24 cellular contexts compared by ENCODE assay signal in genomic region chr14:20501346-20501745, GRCh38. TPM values are rescaled to one million over a fixed set of nuclear protein-coding genes. Genes with fewer than 3 reads are reported as not detected.
A peak's percentile ranks its signal among the peaks of the same experiment; 100 is the strongest.
DNase-seq lines count a peak whose midpoint lies in the region; ATAC-seq and TF ChIP-seq lines count a peak whose summit lies in the region.
"Had no signal": no experiment of that assay in that cellular context is flagged by ENCODE, and none has a peak within 500 bp of the region (broad histone marks: within the 10 kb centered on the region; RNA-seq: fewer than 3 reads in every experiment).

No MANE protein-coding gene starts in this region.

- no peak overlapping the region for H2AFZ ChIP-seq in ACC112 (ENCODE audit: low read length, unreplicated experiment)
- H2AFZ ChIP-seq: hepatocyte had no signal

- peaks cover 9% of the 10 kb centered on the region for H3K9me3 Mint-ChIP-seq in endothelial cell (ENCODE audit: unreplicated experiment)
- no peaks in the 10 kb centered on the region for H3K9me3 Mint-ChIP-seq in naive thymus-derived CD8-positive, alpha-beta T cell
- H3K9me3 Mint-ChIP-seq: activated T-helper 1 cell treated with anti-CD3 and anti-CD28 coated beads, Interleukin-12 subunit alpha, Interleukin-12 subunit beta, Interleukin-2, Interleukin-4 antibody, amounts not matched to agents 30 ng/mL and 10 ng/mL and 1 ng/mL, durations not matched to agents 14 hours and 24 hours and 36 hours had no signal

- TF ChIP-seq CTCF in RWPE1 (conservative IDR thresholded peaks at IDR 0.05; ENCODE audit: low read depth) (no peak), endothelial cell (IDR thresholded peaks at IDR 0.05; ENCODE audit: unreplicated experiment) (no peak), foreskin keratinocyte (conservative IDR thresholded peaks at IDR 0.05) (no peak)

- H3K27me3 Mint-ChIP-seq in endothelial cell (ENCODE audit: unreplicated experiment): peaks cover 12% of the 10 kb centered on the region
- H3K27me3 Mint-ChIP-seq in naive thymus-derived CD8-positive, alpha-beta T cell: no peaks in the 10 kb centered on the region
- H3K27me3 Mint-ChIP-seq: activated naive CD8-positive, alpha-beta T cell had no signal

- CTCF ChIA-PET in RWPE1 (lab: Yijun Ruan, JAX): no interaction called here
- CTCF ChIA-PET in HEK293T (lab: Yijun Ruan, JAX): no interaction called here

- H3K79me2 ChIP-seq in ACC112 (ENCODE audit: control insufficient read depth, insufficient read depth, low read length, unreplicated experiment): no peaks in the 10 kb centered on the region
- H3K79me2 ChIP-seq: hepatocyte had no signal

- H3K27me3 ChIP-seq in ACC112 (ENCODE audit: insufficient read depth, low read length) (no peaks in the 10 kb centered on the region), foreskin keratinocyte (no peaks in the 10 kb centered on the region)
- H3K27me3 ChIP-seq: hepatocyte, vagina had no signal

- H3K4me1 ChIP-seq in ACC112 (ENCODE audit: control insufficient read depth, insufficient read depth, low read length, unreplicated experiment) (peaks cover 18% of the 10 kb centered on the region), foreskin keratinocyte (peaks cover 10% of the 10 kb centered on the region)
- H3K4me1 ChIP-seq: vagina had no signal

- peak; percentile 24 for DNase-seq in RWPE1 (ENCODE audit: low spot score)
- DNase-seq in endothelial cell (ENCODE audit: low spot score): no peak
- peak; percentile 59 to 84 for DNase-seq in foreskin keratinocyte
- no peak for DNase-seq in HEK293T (ENCODE audit: extremely low spot score)
- no peak for DNase-seq in naive thymus-derived CD8-positive, alpha-beta T cell
- no peak for DNase-seq in dedifferentiated amniotic fluid mesenchymal stem cell (ENCODE audit: extremely low spot score)
- DNase-seq in NCI-H1694 (lab: John Stamatoyannopoulos, UW): no peak
- DNase-seq: activated CD4-positive, alpha-beta T cell treated with anti-CD3 and anti-CD28 coated beads for 4 hours; C1 segment of cervical spinal cord; EL; NCI-H1436; NCI-H2171; Right ventricle myocardium superior; stimulated activated CD4-positive, alpha-beta T cell treated with anti-CD3 and anti-CD28 coated beads, Interleukin-12 subunit alpha, Interleukin-12 subunit beta, amount 100 ng/mL, for 4 hours; substantia nigra had no signal

- H3K27ac ChIP-seq in ACC112 (ENCODE audit: low read depth, low read length): peak overlapping the region; percentile 75
- H3K27ac ChIP-seq in RWPE1: no peak overlapping the region
- no peak overlapping the region for H3K27ac ChIP-seq in foreskin keratinocyte
- H3K27ac ChIP-seq: hepatocyte, vagina had no signal

- peak overlapping the region; percentile 65 for H3K27ac Mint-ChIP-seq in endothelial cell (ENCODE audit: unreplicated experiment)
- H3K27ac Mint-ChIP-seq in naive thymus-derived CD8-positive, alpha-beta T cell: no peak overlapping the region
- H3K27ac Mint-ChIP-seq: activated naive CD8-positive, alpha-beta T cell; activated T-helper 1 cell treated with anti-CD3 and anti-CD28 coated beads, Interleukin-12 subunit alpha, Interleukin-12 subunit beta, Interleukin-2, Interleukin-4 antibody, amounts not matched to agents 30 ng/mL and 10 ng/mL and 1 ng/mL, durations not matched to agents 14 hours and 24 hours and 36 hours; brain had no signal

- H3K4me3 Mint-ChIP-seq in endothelial cell (ENCODE audit: unreplicated experiment): no peak overlapping the region
- H3K4me3 Mint-ChIP-seq in naive thymus-derived CD8-positive, alpha-beta T cell: no peak overlapping the region
- H3K4me3 Mint-ChIP-seq: activated naive CD8-positive, alpha-beta T cell; activated T-helper 1 cell treated with anti-CD3 and anti-CD28 coated beads, Interleukin-12 subunit alpha, Interleukin-12 subunit beta, Interleukin-2, Interleukin-4 antibody, amounts not matched to agents 30 ng/mL and 10 ng/mL and 1 ng/mL, durations not matched to agents 14 hours and 24 hours and 36 hours; brain had no signal

- POLR2A ChIA-PET in RWPE1 (lab: Yijun Ruan, JAX; ENCODE audit: low non-redundant PET): no interaction called here
- POLR2A ChIA-PET in HEK293T (lab: Yijun Ruan, JAX): no interaction called here
- POLR2A ChIA-PET in naive thymus-derived CD8-positive, alpha-beta T cell (lab: Charles Lee): no interaction called here

- no peak overlapping the region for H3K4me3 ChIP-seq in ACC112 (ENCODE audit: low read depth, low read length)
- H3K4me3 ChIP-seq: hepatocyte, vagina had no signal

- H3K4me1 Mint-ChIP-seq in endothelial cell (ENCODE audit: unreplicated experiment): peaks cover 50% of the 10 kb centered on the region
- peaks cover 9 to 29% (median 11%) of the 10 kb centered on the region in 4 donors for H3K4me1 Mint-ChIP-seq in naive thymus-derived CD8-positive, alpha-beta T cell
- H3K4me1 Mint-ChIP-seq: brain had no signal

- peaks cover 16% of the 10 kb centered on the region for H3K36me3 Mint-ChIP-seq in endothelial cell (ENCODE audit: low read depth, unreplicated experiment)
- peaks cover 0 to 3% (median 0%) of the 10 kb centered on the region in 3 donors for H3K36me3 Mint-ChIP-seq in naive thymus-derived CD8-positive, alpha-beta T cell
- H3K36me3 Mint-ChIP-seq: activated naive CD8-positive, alpha-beta T cell; brain had no signal

- H3K36me3 ChIP-seq in ACC112 (ENCODE audit: insufficient read depth, low read length): no peaks in the 10 kb centered on the region
- H3K36me3 ChIP-seq: vagina had no signal

- ATAC-seq in foreskin keratinocyte: peak; percentile 91
- no peak for ATAC-seq in naive thymus-derived CD8-positive, alpha-beta T cell

TF ChIP-seq in HEK293T, 16 proteins besides CTCF, POLR2A, EP300 and RAD21:
- TF ChIP-seq NFRKB (IDR thresholded peaks at IDR 0.05): no peak
- TF ChIP-seq CTBP1 (IDR thresholded peaks at IDR 0.05; ENCODE audit: borderline replicate concordance): no peak
- TF ChIP-seq ARNT (IDR thresholded peaks at IDR 0.05): no peak
- TF ChIP-seq TARDBP (IDR thresholded peaks at IDR 0.05): no peak
- TF ChIP-seq PKNOX1 (IDR thresholded peaks at IDR 0.05): no peak
- TF ChIP-seq SUZ12 (IDR thresholded peaks at IDR 0.05): no peak
- no peak for TF ChIP-seq LEF1 (IDR thresholded peaks at IDR 0.05; ENCODE audit: borderline replicate concordance)
- TF ChIP-seq ZNF384 (IDR thresholded peaks at IDR 0.05): no peak
- TF ChIP-seq SP1 (IDR thresholded peaks at IDR 0.05): no peak
- no peak for TF ChIP-seq L3MBTL2 (conservative IDR thresholded peaks at IDR 0.05)
- TF ChIP-seq FOXA1 (IDR thresholded peaks at IDR 0.05): no peak
- TF ChIP-seq HDGF (IDR thresholded peaks at IDR 0.05; ENCODE audit: borderline replicate concordance): no peak

RNA-seq across cellular contexts. Expression of gene RNASE10, which starts 4.0 kb away (rescaled TPM):
- total RNA-seq in endothelial cell (ENCODE audit: unreplicated experiment) (10.7 TPM), foreskin keratinocyte (0.11 and 0.31 TPM in 2 replicates)
- polyA plus RNA-seq in foreskin keratinocyte: 0.07 and 0.12 TPM in 2 replicates
- total RNA-seq in naive thymus-derived CD8-positive, alpha-beta T cell: under 1 TPM; 0.77 to 0.83 TPM
- under 1 TPM in 1 of 3 donors, not detected in 2; 0.19 TPM for polyA plus RNA-seq in naive thymus-derived CD8-positive, alpha-beta T cell
- total RNA-seq: dermis microvascular lymphatic vessel endothelial cell, hepatocyte, lower leg skin, M059J, vagina had no signal

RNA-seq across cellular contexts. Expression of gene PNP, which starts 32.1 kb away (rescaled TPM):
- total RNA-seq in endothelial cell (ENCODE audit: unreplicated experiment): 322 TPM
- 120 and 146 TPM in 2 replicates for total RNA-seq in foreskin keratinocyte
- 130 and 142 TPM in 2 replicates for polyA plus RNA-seq in foreskin keratinocyte
- total RNA-seq in naive thymus-derived CD8-positive, alpha-beta T cell: 10 to 100 TPM; 64.6 to 65.7 TPM
- 10 to 100 TPM; 32.2 to 57.9 (median 40.6) TPM for polyA plus RNA-seq in naive thymus-derived CD8-positive, alpha-beta T cell

RNA-seq across cellular contexts. Expression of gene PIP4P1, which starts 40.1 kb away (rescaled TPM):
- total RNA-seq in endothelial cell (ENCODE audit: unreplicated experiment) (36.8 TPM), foreskin keratinocyte (23.0 and 23.8 TPM in 2 replicates)
- polyA plus RNA-seq in foreskin keratinocyte: 27.2 and 29.2 TPM in 2 replicates
- total RNA-seq in naive thymus-derived CD8-positive, alpha-beta T cell: 10 to 100 TPM; 74.2 to 76.1 TPM
- 10 to 100 TPM; 21.0 to 31.1 (median 21.3) TPM for polyA plus RNA-seq in naive thymus-derived CD8-positive, alpha-beta T cell

RNA-seq across cellular contexts. Expression of gene APEX1, which starts 46.3 kb away (rescaled TPM):
- 230 TPM for total RNA-seq in endothelial cell (ENCODE audit: unreplicated experiment)
- 112 and 128 TPM in 2 replicates for total RNA-seq in foreskin keratinocyte
- 207 and 226 TPM in 2 replicates for polyA plus RNA-seq in foreskin keratinocyte
- total RNA-seq in naive thymus-derived CD8-positive, alpha-beta T cell: 100 to 1,000 TPM; 137 to 144 TPM
- polyA plus RNA-seq in naive thymus-derived CD8-positive, alpha-beta T cell: 100 to 1,000 TPM; 125 to 176 (median 148) TPM

RNA-seq across cellular contexts. Expression of gene OSGEP, which starts 46.7 kb away (rescaled TPM):
- total RNA-seq in endothelial cell (ENCODE audit: unreplicated experiment): 46.1 TPM
- 22.6 and 23.3 TPM in 2 replicates for total RNA-seq in foreskin keratinocyte
- polyA plus RNA-seq in foreskin keratinocyte: 24.9 and 31.9 TPM in 2 replicates
- total RNA-seq in naive thymus-derived CD8-positive, alpha-beta T cell: 10 to 100 TPM; 82.5 to 89.2 TPM
- 10 to 100 TPM; 38.8 to 43.3 (median 42.0) TPM for polyA plus RNA-seq in naive thymus-derived CD8-positive, alpha-beta T cell

Comparison
In these comparisons a context has a peak if more than half of its experiments do, and no peak if none do; other contexts are left out.
1. DNase-seq: peak in RWPE1 (single experiment) and foreskin keratinocyte (2 of 2); none in endothelial cell (single experiment), HEK293T (single experiment), naive thymus-derived CD8-positive, alpha-beta T cell (0 of 10), dedifferentiated amniotic fluid mesenchymal stem cell (single experiment) and NCI-H1694 (single experiment).